Comparison of ENCODE assay signal across 2 cellular contexts in genomic region chr2:105180491-105180972, GRCh38.
TF ChIP-seq lines count a peak whose summit lies in the region.

No MANE protein-coding gene starts in this region.

TF ChIP-seq in H1, 55 proteins besides CTCF, POLR2A, EP300 and RAD21 (continued from another document):
- peak; percentile 18; the same call in 1 of the 2 replicates for TF ChIP-seq E2F6 (IDR thresholded peaks at IDR 0.05)
- TF ChIP-seq ASH2L (IDR thresholded peaks at IDR 0.05; ENCODE audit: low read length) = peak; percentile 36

TF ChIP-seq in SK-N-SH treated with all-trans-retinoic acid at 6 μM for 48 hours, 23 proteins besides CTCF, POLR2A, EP300 and RAD21 (continued from another document):
- TF ChIP-seq CSRNP3 (CRISPR knock-in tag; IDR thresholded peaks at IDR 0.05) (no peak), SNAI2 (CRISPR knock-in tag; IDR thresholded peaks at IDR 0.05) (no peak), ZNF8 (CRISPR knock-in tag; IDR thresholded peaks at IDR 0.05) (no peak), TOX (CRISPR knock-in tag; IDR thresholded peaks at IDR 0.05; ENCODE audit: borderline replicate concordance) (no peak), GLIS3 (CRISPR knock-in tag; IDR thresholded peaks at IDR 0.05) (no peak), ARNTL (CRISPR knock-in tag; IDR thresholded peaks at IDR 0.05; ENCODE audit: borderline replicate concordance, low read depth) (no peak), ZFP30 (CRISPR knock-in tag; IDR thresholded peaks at IDR 0.05) (no peak)
- TF ChIP-seq, protein P1, sequence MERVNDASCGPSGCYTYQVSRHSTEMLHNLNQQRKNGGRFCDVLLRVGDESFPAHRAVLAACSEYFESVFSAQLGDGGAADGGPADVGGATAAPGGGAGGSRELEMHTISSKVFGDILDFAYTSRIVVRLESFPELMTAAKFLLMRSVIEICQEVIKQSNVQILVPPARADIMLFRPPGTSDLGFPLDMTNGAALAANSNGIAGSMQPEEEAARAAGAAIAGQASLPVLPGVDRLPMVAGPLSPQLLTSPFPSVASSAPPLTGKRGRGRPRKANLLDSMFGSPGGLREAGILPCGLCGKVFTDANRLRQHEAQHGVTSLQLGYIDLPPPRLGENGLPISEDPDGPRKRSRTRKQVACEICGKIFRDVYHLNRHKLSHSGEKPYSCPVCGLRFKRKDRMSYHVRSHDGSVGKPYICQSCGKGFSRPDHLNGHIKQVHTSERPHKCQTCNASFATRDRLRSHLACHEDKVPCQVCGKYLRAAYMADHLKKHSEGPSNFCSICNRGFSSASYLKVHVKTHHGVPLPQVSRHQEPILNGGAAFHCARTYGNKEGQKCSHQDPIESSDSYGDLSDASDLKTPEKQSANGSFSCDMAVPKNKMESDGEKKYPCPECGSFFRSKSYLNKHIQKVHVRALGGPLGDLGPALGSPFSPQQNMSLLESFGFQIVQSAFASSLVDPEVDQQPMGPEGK (CRISPR knock-in tag; IDR thresholded peaks at IDR 0.05; ENCODE audit: borderline replicate concordance) = no peak
- TF ChIP-seq, protein P2, sequence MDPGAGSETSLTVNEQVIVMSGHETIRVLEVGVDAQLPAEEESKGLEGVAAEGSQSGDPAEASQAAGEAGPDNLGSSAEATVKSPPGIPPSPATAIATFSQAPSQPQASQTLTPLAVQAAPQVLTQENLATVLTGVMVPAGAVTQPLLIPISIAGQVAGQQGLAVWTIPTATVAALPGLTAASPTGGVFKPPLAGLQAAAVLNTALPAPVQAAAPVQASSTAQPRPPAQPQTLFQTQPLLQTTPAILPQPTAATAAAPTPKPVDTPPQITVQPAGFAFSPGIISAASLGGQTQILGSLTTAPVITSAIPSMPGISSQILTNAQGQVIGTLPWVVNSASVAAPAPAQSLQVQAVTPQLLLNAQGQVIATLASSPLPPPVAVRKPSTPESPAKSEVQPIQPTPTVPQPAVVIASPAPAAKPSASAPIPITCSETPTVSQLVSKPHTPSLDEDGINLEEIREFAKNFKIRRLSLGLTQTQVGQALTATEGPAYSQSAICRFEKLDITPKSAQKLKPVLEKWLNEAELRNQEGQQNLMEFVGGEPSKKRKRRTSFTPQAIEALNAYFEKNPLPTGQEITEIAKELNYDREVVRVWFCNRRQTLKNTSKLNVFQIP (CRISPR knock-in tag; IDR thresholded peaks at IDR 0.05; ENCODE audit: borderline replicate concordance, low read depth) = no peak
- TF ChIP-seq, protein P3, sequence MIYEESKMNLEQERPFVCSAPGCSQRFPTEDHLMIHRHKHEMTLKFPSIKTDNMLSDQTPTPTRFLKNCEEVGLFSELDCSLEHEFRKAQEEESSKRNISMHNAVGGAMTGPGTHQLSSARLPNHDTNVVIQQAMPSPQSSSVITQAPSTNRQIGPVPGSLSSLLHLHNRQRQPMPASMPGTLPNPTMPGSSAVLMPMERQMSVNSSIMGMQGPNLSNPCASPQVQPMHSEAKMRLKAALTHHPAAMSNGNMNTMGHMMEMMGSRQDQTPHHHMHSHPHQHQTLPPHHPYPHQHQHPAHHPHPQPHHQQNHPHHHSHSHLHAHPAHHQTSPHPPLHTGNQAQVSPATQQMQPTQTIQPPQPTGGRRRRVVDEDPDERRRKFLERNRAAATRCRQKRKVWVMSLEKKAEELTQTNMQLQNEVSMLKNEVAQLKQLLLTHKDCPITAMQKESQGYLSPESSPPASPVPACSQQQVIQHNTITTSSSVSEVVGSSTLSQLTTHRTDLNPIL (CRISPR knock-in tag; IDR thresholded peaks at IDR 0.05; ENCODE audit: low read depth) = no peak
